In the genomic region with DNA sequence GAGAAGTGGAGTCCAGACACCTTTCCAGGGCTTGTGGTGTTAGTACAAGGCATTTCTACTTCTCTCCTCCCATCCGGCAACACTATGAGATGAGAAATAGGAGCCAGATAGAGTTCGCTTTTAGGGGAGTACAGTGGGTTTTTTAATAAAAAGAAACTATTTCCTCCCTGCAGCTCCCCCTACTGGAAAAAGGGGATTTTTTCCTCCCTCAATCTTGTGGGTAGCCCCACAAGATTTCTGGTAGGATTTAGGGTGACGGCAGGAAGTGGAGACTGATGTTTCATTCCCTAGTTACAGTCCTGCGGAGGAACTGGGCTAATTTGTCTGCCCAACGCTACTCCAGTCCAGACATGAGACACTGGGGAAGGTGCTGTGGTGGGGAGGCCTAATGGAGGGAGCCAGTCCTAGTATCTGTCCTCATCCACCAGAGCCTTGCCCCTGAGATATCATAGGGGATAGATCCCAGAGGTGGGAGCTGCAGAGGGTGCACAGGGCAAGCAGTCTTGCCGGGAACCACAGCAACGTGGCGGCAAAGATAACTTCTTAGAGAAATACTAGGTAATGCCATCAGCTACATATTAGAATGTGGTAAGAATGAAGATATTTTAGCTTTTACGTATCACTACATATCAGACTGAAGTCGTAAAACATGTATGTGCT, we compare ENCODE assay signal across 13 cellular contexts. TPM values are rescaled to one million over a fixed set of nuclear protein-coding genes. Genes with fewer than 3 reads are reported as not detected.
A peak's percentile ranks its signal among the peaks of the same experiment; 100 is the strongest.
DNase-seq lines count a peak whose midpoint lies in the region; ATAC-seq and TF ChIP-seq lines count a peak whose summit lies in the region.
"Had no signal": no experiment of that assay in that cellular context is flagged by ENCODE, and none has a peak within 500 bp of the region (broad histone marks: within the 10 kb centered on the region; RNA-seq: fewer than 3 reads in every experiment).

No MANE protein-coding gene starts in this region.

- no peak overlapping the region for H2AFZ ChIP-seq in GM23248
- no peak overlapping the region for H2AFZ ChIP-seq in hepatocyte

- H3K4me2 ChIP-seq in GM23248 (ENCODE audit: unreplicated experiment) (no peak overlapping the region), hepatocyte (no peak overlapping the region)

- in situ Hi-C loops in GM23248 (cut with MboI): no loop called here
- in situ Hi-C loops in SK-MEL-5 (cut with HindIII; ENCODE audit: low pct_unique_long_range_greater_than_20kb, low sequenced_read_pairs): no loop called here

- H3K9me2 ChIP-seq in GM23248 (ENCODE audit: insufficient read depth) (no peaks in the 10 kb centered on the region), hepatocyte (replicated peaks; ENCODE audit: insufficient read depth) (no peaks in the 10 kb centered on the region)

- H3K79me2 ChIP-seq in GM23248 (ENCODE audit: insufficient read depth) (no peaks in the 10 kb centered on the region), hepatocyte (no peaks in the 10 kb centered on the region)

- H3K9me3 ChIP-seq in GM23248 (ENCODE audit: low read depth) (no peaks in the 10 kb centered on the region), hepatocyte (ENCODE audit: low read depth) (no peaks in the 10 kb centered on the region)
- H3K9me3 ChIP-seq: Peyer's patch had no signal

- H3F3A ChIP-seq in GM23248 (ENCODE audit: insufficient read depth): peaks cover 19% of the 10 kb centered on the region

- peak; percentile 56 for TF ChIP-seq CTCF in AG09309 (IDR thresholded peaks at IDR 0.05; ENCODE audit: control insufficient read depth, insufficient read depth, low read depth, low read length, missing control alignments)
- peak; percentile 20 for TF ChIP-seq CTCF in hepatocyte (IDR thresholded peaks at IDR 0.05; ENCODE audit: poor library complexity)

- 89 to 92% methylated on average over 10 of the region's 10 CpGs for WGBS in GM23248 (ENCODE audit: low coverage in 1 of 2, low lambda C conversion rate in 2 of 2, missing lambda C conversion rate in 2 of 2), 2 experiments
- 84% methylated on average over 10 of the region's 10 CpGs for WGBS in hepatocyte (ENCODE audit: low lambda C conversion rate, missing lambda C conversion rate)

- DNase-seq in AG09309 (ENCODE audit: low read depth): no peak
- DNase-seq in GM23248: peak; percentile 13
- DNase-seq in SK-MEL-5 (ENCODE audit: low read depth, low spot score): peak; percentile 42
- DNase-seq in hepatocyte (ENCODE audit: low spot score): no peak
- no peak for DNase-seq in NCI-H524 treated with DMSO at 0.1 percent for 48 hours (lab: John Stamatoyannopoulos, UW)
- DNase-seq in SHP77 treated with DMSO at 0.1 percent for 48 hours (lab: John Stamatoyannopoulos, UW): no peak
- DNase-seq in NCI-H2107 (lab: John Stamatoyannopoulos, UW): no peak
- DNase-seq: CD8-positive, alpha-beta memory T cell; effector CD8-positive, alpha-beta T cell; left colon; Peyer's patch had no signal

- H4K20me1 ChIP-seq in GM23248 (ENCODE audit: insufficient read depth) (no peaks in the 10 kb centered on the region), hepatocyte (ENCODE audit: insufficient read depth, poor library complexity, severe bottlenecking) (no peaks in the 10 kb centered on the region)

- H3K36me3 ChIP-seq in GM23248 (ENCODE audit: low read depth) (no peaks in the 10 kb centered on the region), hepatocyte (replicated peaks; ENCODE audit: insufficient read depth, low read depth) (no peaks in the 10 kb centered on the region)
- H3K36me3 ChIP-seq: Peyer's patch had no signal

- no peak overlapping the region for H3K4me3 ChIP-seq in AG09309 (ENCODE audit: control insufficient read depth, low read depth, low read length)
- H3K4me3 ChIP-seq in GM23248: no peak overlapping the region
- no peak overlapping the region for H3K4me3 ChIP-seq in hepatocyte
- H3K4me3 ChIP-seq: Peyer's patch had no signal

- ATAC-seq in GM19463 (IDR thresholded peaks at IDR 0.05; ENCODE audit: unreplicated experiment): no peak
- ATAC-seq: left colon had no signal

- H3K27me3 ChIP-seq in GM23248 (replicated peaks; ENCODE audit: insufficient read depth): no peaks in the 10 kb centered on the region
- H3K27me3 ChIP-seq in hepatocyte: no peaks in the 10 kb centered on the region
- H3K27me3 ChIP-seq: Peyer's patch had no signal

- H3K4me1 ChIP-seq in GM23248 (ENCODE audit: insufficient read depth) (peaks cover 20% of the 10 kb centered on the region), hepatocyte (ENCODE audit: insufficient read depth) (peaks cover 4% of the 10 kb centered on the region)
- H3K4me1 ChIP-seq: Peyer's patch had no signal

- H3K9ac ChIP-seq in GM23248: no peak overlapping the region

- H3K27ac ChIP-seq in GM23248 (no peak overlapping the region), hepatocyte (no peak overlapping the region)

RNA-seq across cellular contexts. Expression of a gene that starts 45.6 kb away (rescaled TPM):
- 4.6 and 7.3 TPM in 2 replicates for total RNA-seq in GM23248 (2014; rRNA removed; shearing (Covaris generic))
- 4.7 and 5.4 TPM in 2 replicates for polyA plus RNA-seq in GM23248 (2016; fragmentation: Nextera tagmentation; extraction: Ambion mirVana)
- not detected in 2 replicates for total RNA-seq in SK-MEL-5 (2014; rRNA removed; shearing (Covaris generic))
- polyA plus RNA-seq in SK-MEL-5 (2015; cell fraction: cytosol; rRNA removed): not detected in 2 replicates
- 0.30 TPM in 1 of 2 replicates, not detected in the other for polyA plus RNA-seq in SK-MEL-5 (2015; cell fraction: nucleus; rRNA removed)
- total RNA-seq in hepatocyte: 16.6 and 17.4 TPM in 2 replicates
- 4.6 and 6.7 TPM in 2 replicates for polyA plus RNA-seq in hepatocyte
- total RNA-seq: pulmonary artery endothelial cell had no signal

Comparison
In these comparisons a context has a peak if more than half of its experiments do, and no peak if none do; other contexts are left out.
1. DNase-seq: peak in GM23248 (single experiment) and SK-MEL-5 (single experiment); none in AG09309 (single experiment), hepatocyte (single experiment), NCI-H524 treated with DMSO at 0.1 percent for 48 hours (single experiment), SHP77 treated with DMSO at 0.1 percent for 48 hours (single experiment) and NCI-H2107 (single experiment).